19 cellular contexts compared by ENCODE assay signal in the genomic region with DNA sequence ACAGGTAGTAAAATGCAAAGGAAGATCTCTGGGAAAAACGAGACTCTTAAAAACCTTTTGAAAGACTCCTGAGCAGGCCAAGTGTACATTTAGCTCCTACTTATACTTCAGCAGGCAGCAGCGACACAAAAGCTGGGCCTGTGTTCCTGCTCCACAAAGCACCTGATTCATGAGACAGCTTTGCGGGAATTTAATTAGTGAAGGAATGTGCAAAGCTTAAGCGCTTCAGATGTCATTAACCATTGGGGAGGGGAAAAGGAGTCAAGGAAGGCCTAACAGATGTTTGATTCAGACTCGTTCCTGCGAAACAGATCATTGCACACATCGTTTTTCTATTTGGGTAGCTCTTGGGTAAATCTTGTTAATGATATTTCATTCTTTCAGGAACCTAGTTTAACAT.
DNase-seq lines count a peak whose midpoint lies in the region; ATAC-seq and TF ChIP-seq lines count a peak whose summit lies in the region.
"Had no signal": no experiment of that assay in that cellular context is flagged by ENCODE, and none has a peak within 500 bp of the region (broad histone marks: within the 10 kb centered on the region; RNA-seq: fewer than 3 reads in every experiment).

No MANE protein-coding gene starts in this region.

- H3K36me3 Mint-ChIP-seq in GM23338 (ENCODE audit: low read depth): no peaks in the 10 kb centered on the region
- H3K36me3 Mint-ChIP-seq: CD8-positive, alpha-beta memory T cell; mesothelial cell of epicardium had no signal

- no peaks in the 10 kb centered on the region for H3K79me2 ChIP-seq in GM23338 (replicated peaks; ENCODE audit: insufficient read depth)
- H3K79me2 ChIP-seq: hepatocyte had no signal

- peak; percentile 52; the same call in 2 of the 3 replicates for ATAC-seq in GM23338
- ATAC-seq: activated T-cell treated with anti-CD3 and anti-CD28 coated beads, Interleukin-2, amount 50 U/mL, for 72 hours had no signal

- no peaks in the 10 kb centered on the region for H3K9me3 Mint-ChIP-seq in GM23338
- H3K9me3 Mint-ChIP-seq: activated T-cell treated with anti-CD3 and anti-CD28 coated beads, Interleukin-2, amount 50 U/mL, for 72 hours; CD8-positive, alpha-beta memory T cell had no signal

- H2AFZ ChIP-seq in GM23338: peak overlapping the region; percentile 24; the same call in 1 of the 2 replicates
- H2AFZ ChIP-seq: hepatocyte, PC-9 had no signal

- H3K4me1 Mint-ChIP-seq in GM23338: peaks cover 6% of the 10 kb centered on the region; the same call in 2 of the 3 replicates
- H3K4me1 Mint-ChIP-seq: CD8-positive, alpha-beta memory T cell had no signal

- no peaks in the 10 kb centered on the region for H4K20me1 ChIP-seq in GM23338 (replicated peaks; ENCODE audit: insufficient read depth)

- peaks cover 7% of the 10 kb centered on the region; the same call in 1 of the 2 replicates for H3K4me1 ChIP-seq in GM23338 (ENCODE audit: insufficient read depth)

- H3K9me3 ChIP-seq in WERI-Rb-1 (ENCODE audit: severe bottlenecking): no peaks in the 10 kb centered on the region

- H3K4me3 ChIP-seq in GM23338 (no peak overlapping the region), WERI-Rb-1 (ENCODE audit: low read depth, low read length) (no peak overlapping the region)
- H3K4me3 ChIP-seq: coronary artery, hepatocyte, PC-9, SK-N-MC had no signal

- no peak overlapping the region for H3K4me3 Mint-ChIP-seq in GM23338
- H3K4me3 Mint-ChIP-seq: activated T-cell treated with anti-CD3 and anti-CD28 coated beads, Interleukin-2, amount 50 U/mL, for 72 hours; CD8-positive, alpha-beta memory T cell; mesothelial cell of epicardium had no signal

- no peaks in the 10 kb centered on the region for H3K36me3 ChIP-seq in GM23338 (ENCODE audit: insufficient read depth)
- H3K36me3 ChIP-seq in WERI-Rb-1: no peaks in the 10 kb centered on the region

- no peak for TF ChIP-seq CTCF in GM23338 (conservative IDR thresholded peaks at IDR 0.05; ENCODE audit: low read depth in 2 of 2)
- no peak for TF ChIP-seq CTCF in WERI-Rb-1 (IDR thresholded peaks at IDR 0.05; ENCODE audit: low read depth, low read length)

- H3K27me3 Mint-ChIP-seq in GM23338 (ENCODE audit: insufficient read depth, low read depth, poor library complexity): no peaks in the 10 kb centered on the region

- peaks cover 28% of the 10 kb centered on the region for H3K9me2 ChIP-seq in GM23338 (ENCODE audit: insufficient read depth)

- no peak overlapping the region for H3K27ac Mint-ChIP-seq in GM23338
- H3K27ac Mint-ChIP-seq: activated T-cell treated with anti-CD3 and anti-CD28 coated beads, Interleukin-2, amount 50 U/mL, for 72 hours; CD8-positive, alpha-beta memory T cell; mesothelial cell of epicardium had no signal

- DNase-seq in GM23338 (ENCODE audit: low spot score) (peak; percentile 57), WERI-Rb-1 (peak; percentile 61), islet precursor cell (peak; percentile 77), retina (peak; percentile 21), globus pallidus (ENCODE audit: low spot score) (no peak), NCI-H345 (lab: John Stamatoyannopoulos, UW) (no peak), mesenteric fat pad (ENCODE audit: low spot score) (no peak)
- DNase-seq: activated CD4-positive, CD25-positive, alpha-beta regulatory T cell; activated naive CD4-positive, alpha-beta T cell treated with anti-CD3 and anti-CD28 coated beads, Interleukin-2, amount 50 U/mL, for 16 hours; activated T-cell treated with anti-CD3 and anti-CD28 coated beads, Interleukin-2, amount 50 U/mL, for 72 hours; CD8-positive, alpha-beta memory T cell; KBM-7; kidney; NCI-H2029; PC-9 had no signal

- H3K4me2 ChIP-seq in GM23338: no peak overlapping the region
- H3K4me2 ChIP-seq: hepatocyte, PC-9 had no signal

- no peaks in the 10 kb centered on the region for H3K27me3 ChIP-seq in GM23338 (ENCODE audit: insufficient read depth)
- no peaks in the 10 kb centered on the region for H3K27me3 ChIP-seq in WERI-Rb-1 (ENCODE audit: insufficient read depth, low read depth, severe bottlenecking)
- H3K27me3 ChIP-seq: hepatocyte had no signal

- H3K27ac ChIP-seq in GM23338 (ENCODE audit: low read depth): no peak overlapping the region
- H3K27ac ChIP-seq in WERI-Rb-1: no peak overlapping the region
- H3K27ac ChIP-seq: coronary artery, hepatocyte, PC-9, SK-N-MC had no signal

- no peaks in the 10 kb centered on the region for H3F3A ChIP-seq in GM23338 (replicated peaks; ENCODE audit: low read depth)

TF ChIP-seq in GM23338, 12 proteins besides CTCF, POLR2A, EP300 and RAD21:
- TF ChIP-seq, protein P1, sequence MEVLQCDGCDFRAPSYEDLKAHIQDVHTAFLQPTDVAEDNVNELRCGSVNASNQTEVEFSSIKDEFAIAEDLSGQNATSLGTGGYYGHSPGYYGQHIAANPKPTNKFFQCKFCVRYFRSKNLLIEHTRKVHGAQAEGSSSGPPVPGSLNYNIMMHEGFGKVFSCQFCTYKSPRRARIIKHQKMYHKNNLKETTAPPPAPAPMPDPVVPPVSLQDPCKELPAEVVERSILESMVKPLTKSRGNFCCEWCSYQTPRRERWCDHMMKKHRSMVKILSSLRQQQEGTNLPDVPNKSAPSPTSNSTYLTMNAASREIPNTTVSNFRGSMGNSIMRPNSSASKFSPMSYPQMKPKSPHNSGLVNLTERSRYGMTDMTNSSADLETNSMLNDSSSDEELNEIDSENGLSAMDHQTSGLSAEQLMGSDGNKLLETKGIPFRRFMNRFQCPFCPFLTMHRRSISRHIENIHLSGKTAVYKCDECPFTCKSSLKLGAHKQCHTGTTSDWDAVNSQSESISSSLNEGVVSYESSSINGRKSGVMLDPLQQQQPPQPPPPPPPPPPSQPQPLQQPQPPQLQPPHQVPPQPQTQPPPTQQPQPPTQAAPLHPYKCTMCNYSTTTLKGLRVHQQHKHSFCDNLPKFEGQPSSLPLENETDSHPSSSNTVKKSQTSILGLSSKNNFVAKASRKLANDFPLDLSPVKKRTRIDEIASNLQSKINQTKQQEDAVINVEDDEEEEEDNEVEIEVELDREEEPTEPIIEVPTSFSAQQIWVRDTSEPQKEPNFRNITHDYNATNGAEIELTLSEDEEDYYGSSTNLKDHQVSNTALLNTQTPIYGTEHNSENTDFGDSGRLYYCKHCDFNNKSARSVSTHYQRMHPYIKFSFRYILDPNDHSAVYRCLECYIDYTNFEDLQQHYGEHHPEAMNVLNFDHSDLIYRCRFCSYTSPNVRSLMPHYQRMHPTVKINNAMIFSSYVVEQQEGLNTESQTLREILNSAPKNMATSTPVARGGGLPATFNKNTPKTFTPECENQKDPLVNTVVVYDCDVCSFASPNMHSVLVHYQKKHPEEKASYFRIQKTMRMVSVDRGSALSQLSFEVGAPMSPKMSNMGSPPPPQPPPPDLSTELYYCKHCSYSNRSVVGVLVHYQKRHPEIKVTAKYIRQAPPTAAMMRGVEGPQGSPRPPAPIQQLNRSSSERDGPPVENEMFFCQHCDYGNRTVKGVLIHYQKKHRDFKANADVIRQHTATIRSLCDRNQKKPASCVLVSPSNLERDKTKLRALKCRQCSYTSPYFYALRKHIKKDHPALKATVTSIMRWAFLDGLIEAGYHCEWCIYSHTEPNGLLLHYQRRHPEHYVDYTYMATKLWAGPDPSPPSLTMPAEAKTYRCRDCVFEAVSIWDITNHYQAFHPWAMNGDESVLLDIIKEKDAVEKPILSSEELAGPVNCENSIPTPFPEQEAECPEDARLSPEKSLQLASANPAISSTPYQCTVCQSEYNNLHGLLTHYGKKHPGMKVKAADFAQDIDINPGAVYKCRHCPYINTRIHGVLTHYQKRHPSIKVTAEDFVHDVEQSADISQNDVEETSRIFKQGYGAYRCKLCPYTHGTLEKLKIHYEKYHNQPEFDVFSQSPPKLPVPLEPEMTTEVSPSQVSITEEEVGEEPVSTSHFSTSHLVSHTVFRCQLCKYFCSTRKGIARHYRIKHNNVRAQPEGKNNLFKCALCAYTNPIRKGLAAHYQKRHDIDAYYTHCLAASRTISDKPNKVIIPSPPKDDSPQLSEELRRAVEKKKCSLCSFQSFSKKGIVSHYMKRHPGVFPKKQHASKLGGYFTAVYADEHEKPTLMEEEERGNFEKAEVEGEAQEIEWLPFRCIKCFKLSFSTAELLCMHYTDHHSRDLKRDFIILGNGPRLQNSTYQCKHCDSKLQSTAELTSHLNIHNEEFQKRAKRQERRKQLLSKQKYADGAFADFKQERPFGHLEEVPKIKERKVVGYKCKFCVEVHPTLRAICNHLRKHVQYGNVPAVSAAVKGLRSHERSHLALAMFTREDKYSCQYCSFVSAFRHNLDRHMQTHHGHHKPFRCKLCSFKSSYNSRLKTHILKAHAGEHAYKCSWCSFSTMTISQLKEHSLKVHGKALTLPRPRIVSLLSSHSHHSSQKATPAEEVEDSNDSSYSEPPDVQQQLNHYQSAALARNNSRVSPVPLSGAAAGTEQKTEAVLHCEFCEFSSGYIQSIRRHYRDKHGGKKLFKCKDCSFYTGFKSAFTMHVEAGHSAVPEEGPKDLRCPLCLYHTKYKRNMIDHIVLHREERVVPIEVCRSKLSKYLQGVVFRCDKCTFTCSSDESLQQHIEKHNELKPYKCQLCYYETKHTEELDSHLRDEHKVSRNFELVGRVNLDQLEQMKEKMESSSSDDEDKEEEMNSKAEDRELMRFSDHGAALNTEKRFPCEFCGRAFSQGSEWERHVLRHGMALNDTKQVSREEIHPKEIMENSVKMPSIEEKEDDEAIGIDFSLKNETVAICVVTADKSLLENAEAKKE (CRISPR knock-in tag; IDR thresholded peaks at IDR 0.05): no peak
- TF ChIP-seq, protein P2, sequence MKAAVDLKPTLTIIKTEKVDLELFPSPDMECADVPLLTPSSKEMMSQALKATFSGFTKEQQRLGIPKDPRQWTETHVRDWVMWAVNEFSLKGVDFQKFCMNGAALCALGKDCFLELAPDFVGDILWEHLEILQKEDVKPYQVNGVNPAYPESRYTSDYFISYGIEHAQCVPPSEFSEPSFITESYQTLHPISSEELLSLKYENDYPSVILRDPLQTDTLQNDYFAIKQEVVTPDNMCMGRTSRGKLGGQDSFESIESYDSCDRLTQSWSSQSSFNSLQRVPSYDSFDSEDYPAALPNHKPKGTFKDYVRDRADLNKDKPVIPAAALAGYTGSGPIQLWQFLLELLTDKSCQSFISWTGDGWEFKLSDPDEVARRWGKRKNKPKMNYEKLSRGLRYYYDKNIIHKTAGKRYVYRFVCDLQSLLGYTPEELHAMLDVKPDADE (IDR thresholded peaks at IDR 0.05): no peak

Comparison
In these comparisons a context has a peak if more than half of its experiments do, and no peak if none do; other contexts are left out.
1. DNase-seq: peak in GM23338 (single experiment), WERI-Rb-1 (single experiment), islet precursor cell (single experiment) and retina (single experiment); none in globus pallidus (single experiment), NCI-H345 (single experiment) and mesenteric fat pad (single experiment).